Comparison of ENCODE assay signal across 24 cellular contexts in genomic region chr14:99203801-99204200, GRCh38.
A peak's percentile ranks its signal among the peaks of the same experiment; 100 is the strongest.
DNase-seq lines count a peak whose midpoint lies in the region; ATAC-seq and TF ChIP-seq lines count a peak whose summit lies in the region.
"Had no signal": no experiment of that assay in that cellular context is flagged by ENCODE, and none has a peak within 500 bp of the region (broad histone marks: within the 10 kb centered on the region; RNA-seq: fewer than 3 reads in every experiment).

No MANE protein-coding gene starts in this region.

- POLR2A ChIA-PET in CD8-positive, alpha-beta memory T cell (lab: Charles Lee), result interaction anchor here (1.0 kb wide), 1 partner anchor 12 kb away, joined by 3 read pairs; no protein-coding TSS in a partner anchor

- CTCF ChIA-PET in CD8-positive, alpha-beta memory T cell (lab: Charles Lee), result interaction anchor here (1.2 kb wide), 1 partner anchor 20 kb away, joined by 3 read pairs; no protein-coding TSS in a partner anchor

- H3K9me3 ChIP-seq in CD8-positive, alpha-beta memory T cell (ENCODE audit: low read length), result no peaks in the 10 kb centered on the region
- H3K9me3 ChIP-seq: BLaER1 treated with 17β-estradiol and CSF1 and Interleukin-3, amounts not matched to agents 10 nM and 100 nM; esophagus muscularis mucosa; HAP-1; heart right ventricle; lower lobe of right lung; mucosa of descending colon; suprapubic skin had no signal

- peak overlapping the region; percentile 97 for H3K27ac Mint-ChIP-seq in activated T-cell treated with anti-CD3 and anti-CD28 coated beads, Interleukin-2, amount 50 U/mL, for 72 hours
- peak overlapping the region; percentile 82 to 98 (median 94) for H3K27ac Mint-ChIP-seq in CD8-positive, alpha-beta memory T cell
- peak overlapping the region; percentile 100 for H3K27ac Mint-ChIP-seq in activated naive CD8-positive, alpha-beta T cell
- H3K27ac Mint-ChIP-seq in stimulated activated effector memory CD8-positive, alpha-beta T cell treated with anti-CD3 and anti-CD28 coated beads, Interleukin-12 subunit alpha, Interleukin-12 subunit beta, amount 100 ng/mL, for 72 hours, result peak overlapping the region; percentile 98
- H3K27ac Mint-ChIP-seq in type B pancreatic cell, result no peak overlapping the region
- H3K27ac Mint-ChIP-seq: endodermal cell had no signal

- no peaks in the 10 kb centered on the region for H3K9me3 Mint-ChIP-seq in activated T-cell treated with anti-CD3 and anti-CD28 coated beads, Interleukin-2, amount 50 U/mL, for 72 hours
- no peaks in the 10 kb centered on the region for H3K9me3 Mint-ChIP-seq in CD8-positive, alpha-beta memory T cell
- no peaks in the 10 kb centered on the region for H3K9me3 Mint-ChIP-seq in activated naive CD8-positive, alpha-beta T cell (ENCODE audit: low read depth)
- no peaks in the 10 kb centered on the region for H3K9me3 Mint-ChIP-seq in stimulated activated effector memory CD8-positive, alpha-beta T cell treated with anti-CD3 and anti-CD28 coated beads, Interleukin-12 subunit alpha, Interleukin-12 subunit beta, amount 100 ng/mL, for 72 hours
- no peaks in the 10 kb centered on the region for H3K9me3 Mint-ChIP-seq in type B pancreatic cell
- H3K9me3 Mint-ChIP-seq: endodermal cell, neural crest cell, WTC11 had no signal

- no peaks in the 10 kb centered on the region for H3K27me3 ChIP-seq in CD8-positive, alpha-beta memory T cell (ENCODE audit: insufficient read depth, low read length, poor library complexity, severe bottlenecking)
- H3K27me3 ChIP-seq: BLaER1 treated with 17β-estradiol and CSF1 and Interleukin-3, amounts not matched to agents 10 nM and 100 nM; foreskin keratinocyte; suprapubic skin had no signal

- H3K4me1 ChIP-seq in CD8-positive, alpha-beta memory T cell (ENCODE audit: insufficient read depth, low read length), result peaks cover 100% of the 10 kb centered on the region
- H3K4me1 ChIP-seq: esophagus muscularis mucosa, HAP-1, lower lobe of right lung had no signal

- H3K4me3 ChIP-seq in CD8-positive, alpha-beta memory T cell (ENCODE audit: low read length), result peak overlapping the region; percentile 18
- H3K4me3 ChIP-seq: BLaER1 treated with 17β-estradiol and CSF1 and Interleukin-3, amounts not matched to agents 10 nM and 100 nM; esophagus muscularis mucosa; HAP-1; heart right ventricle; lower lobe of right lung; mucosa of descending colon; suprapubic skin had no signal

- H3K36me3 ChIP-seq in CD8-positive, alpha-beta memory T cell (ENCODE audit: insufficient read depth, low read length), result peaks cover 26% of the 10 kb centered on the region
- H3K36me3 ChIP-seq: esophagus muscularis mucosa, HAP-1, heart right ventricle, lower lobe of right lung, suprapubic skin had no signal

- H3K27me3 Mint-ChIP-seq in activated T-cell treated with anti-CD3 and anti-CD28 coated beads, Interleukin-2, amount 50 U/mL, for 72 hours (ENCODE audit: low read depth), result no peaks in the 10 kb centered on the region
- peaks cover 0 to 3% of the 10 kb centered on the region in 2 donors for H3K27me3 Mint-ChIP-seq in CD8-positive, alpha-beta memory T cell
- H3K27me3 Mint-ChIP-seq in activated naive CD8-positive, alpha-beta T cell, result no peaks in the 10 kb centered on the region
- no peaks in the 10 kb centered on the region for H3K27me3 Mint-ChIP-seq in type B pancreatic cell

- no peak for TF ChIP-seq CTCF in omental fat pad (IDR thresholded peaks at IDR 0.05)
- no peak for TF ChIP-seq CTCF in type B pancreatic cell (conservative IDR thresholded peaks at IDR 0.05)

- no peak overlapping the region for H3K27ac ChIP-seq in CD8-positive, alpha-beta memory T cell (ENCODE audit: low read depth, low read length)
- H3K27ac ChIP-seq: esophagus muscularis mucosa, foreskin keratinocyte, heart right ventricle, lower lobe of right lung, suprapubic skin had no signal

- peak in 1 of 2 donors; percentile 3 for ATAC-seq in activated T-cell treated with anti-CD3 and anti-CD28 coated beads, Interleukin-2, amount 50 U/mL, for 72 hours (replicated peaks in 1 of 2)
- peak; percentile 9 for ATAC-seq in stimulated activated effector memory CD8-positive, alpha-beta T cell treated with anti-CD3 and anti-CD28 coated beads, Interleukin-12 subunit alpha, Interleukin-12 subunit beta, amount 100 ng/mL, for 72 hours
- no peak for ATAC-seq in omental fat pad (ENCODE audit: low FRiP score)
- ATAC-seq: foreskin keratinocyte, heart right ventricle, lower lobe of right lung, mucosa of descending colon, right cardiac atrium, SK-N-SH treated with all-trans-retinoic acid at 6 μM for 48 hours, WTC11 had no signal

- peak overlapping the region; percentile 79 to 82 for H3K4me3 Mint-ChIP-seq in activated T-cell treated with anti-CD3 and anti-CD28 coated beads, Interleukin-2, amount 50 U/mL, for 72 hours
- peak overlapping the region in 5 of 7 donors; percentile 74 to 84 (median 81) for H3K4me3 Mint-ChIP-seq in CD8-positive, alpha-beta memory T cell
- peak overlapping the region; percentile 74 for H3K4me3 Mint-ChIP-seq in activated naive CD8-positive, alpha-beta T cell
- H3K4me3 Mint-ChIP-seq in stimulated activated effector memory CD8-positive, alpha-beta T cell treated with anti-CD3 and anti-CD28 coated beads, Interleukin-12 subunit alpha, Interleukin-12 subunit beta, amount 100 ng/mL, for 72 hours, result peak overlapping the region; percentile 72
- no peak overlapping the region for H3K4me3 Mint-ChIP-seq in type B pancreatic cell
- H3K4me3 Mint-ChIP-seq: endodermal cell, neural crest cell, WTC11 had no signal

- H3K36me3 Mint-ChIP-seq in activated T-cell treated with anti-CD3 and anti-CD28 coated beads, Interleukin-2, amount 50 U/mL, for 72 hours (ENCODE audit: insufficient read depth in 2 of 2), result peaks cover 6 to 11% of the 10 kb centered on the region in 2 donors
- peaks cover 4 to 93% (median 11%) of the 10 kb centered on the region in 3 donors for H3K36me3 Mint-ChIP-seq in CD8-positive, alpha-beta memory T cell
- H3K36me3 Mint-ChIP-seq in activated naive CD8-positive, alpha-beta T cell, result peaks cover 13% of the 10 kb centered on the region
- peaks cover 68% of the 10 kb centered on the region for H3K36me3 Mint-ChIP-seq in stimulated activated effector memory CD8-positive, alpha-beta T cell treated with anti-CD3 and anti-CD28 coated beads, Interleukin-12 subunit alpha, Interleukin-12 subunit beta, amount 100 ng/mL, for 72 hours
- H3K36me3 Mint-ChIP-seq in type B pancreatic cell, result peaks cover 10% of the 10 kb centered on the region
- H3K36me3 Mint-ChIP-seq: WTC11 had no signal

- no peak for DNase-seq in activated T-cell treated with anti-CD3 and anti-CD28 coated beads, Interleukin-2, amount 50 U/mL, for 72 hours
- DNase-seq in activated T-cell treated with anti-CD3 and anti-CD28 coated beads, Interleukin-2, amount 50 U/mL, for 1 hour, result no peak
- DNase-seq in CD8-positive, alpha-beta memory T cell, result no peak
- no peak for DNase-seq in stimulated activated effector memory CD8-positive, alpha-beta T cell treated with anti-CD3 and anti-CD28 coated beads, Interleukin-12 subunit alpha, Interleukin-12 subunit beta, amount 100 ng/mL, for 72 hours (ENCODE audit: low spot score in 2 of 2)
- DNase-seq in omental fat pad (ENCODE audit: low spot score), result no peak
- no peak for DNase-seq in type B pancreatic cell (ENCODE audit: extremely low spot score, unreplicated experiment)
- DNase-seq in glomerular visceral epithelial cell (ENCODE audit: extremely low spot score), result no peak
- DNase-seq: endodermal cell; foreskin keratinocyte; heart right ventricle; kidney glomerular epithelial cell; lower lobe of right lung; mucosa of descending colon; MV-4-11; right cardiac atrium; stimulated activated CD4-positive, alpha-beta T cell treated with anti-CD3 and anti-CD28 coated beads, Interleukin-2, amount 100 ng/mL, for 48 hours had no signal

- peaks cover 98% of the 10 kb centered on the region for H3K4me1 Mint-ChIP-seq in activated T-cell treated with anti-CD3 and anti-CD28 coated beads, Interleukin-2, amount 50 U/mL, for 72 hours (ENCODE audit: low read depth)
- peaks cover 94 to 100% (median 97%) of the 10 kb centered on the region in 3 donors for H3K4me1 Mint-ChIP-seq in CD8-positive, alpha-beta memory T cell
- peaks cover 99% of the 10 kb centered on the region for H3K4me1 Mint-ChIP-seq in activated naive CD8-positive, alpha-beta T cell (ENCODE audit: low read depth)
- peaks cover 92% of the 10 kb centered on the region for H3K4me1 Mint-ChIP-seq in stimulated activated effector memory CD8-positive, alpha-beta T cell treated with anti-CD3 and anti-CD28 coated beads, Interleukin-12 subunit alpha, Interleukin-12 subunit beta, amount 100 ng/mL, for 72 hours
- peaks cover 22% of the 10 kb centered on the region for H3K4me1 Mint-ChIP-seq in type B pancreatic cell (ENCODE audit: unreplicated experiment)
